Comparison of ENCODE assay signal across 18 cellular contexts in the genomic region with DNA sequence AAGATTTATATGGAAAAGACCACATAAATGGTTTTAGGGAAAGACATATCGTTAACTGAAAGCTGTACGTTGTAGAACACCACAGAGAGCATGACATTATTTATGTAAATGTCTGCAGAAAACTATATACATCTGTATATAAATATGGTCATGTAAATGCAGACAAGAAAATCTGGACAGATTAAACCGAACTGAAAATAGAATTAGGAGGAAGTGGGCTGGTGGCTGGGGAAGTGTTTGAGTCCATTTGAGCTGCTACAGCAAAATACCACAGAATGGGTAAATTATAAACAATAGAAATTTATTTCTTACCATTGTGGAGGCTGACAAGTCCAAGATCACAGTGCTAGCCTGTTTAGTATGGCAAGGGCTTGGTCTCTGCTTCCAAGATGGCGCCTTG.
"Had no signal": no experiment of that assay in that cellular context is flagged by ENCODE, and none has a peak within 500 bp of the region (broad histone marks: within the 10 kb centered on the region; RNA-seq: fewer than 3 reads in every experiment).

No MANE protein-coding gene starts in this region.

- H3K27me3 ChIP-seq: colonic mucosa, left lung, thyroid gland had no signal

- H3K4me1 ChIP-seq: colonic mucosa, left lung, thyroid gland had no signal

- H3K4me3 Mint-ChIP-seq: activated CD4-positive, alpha-beta T cell treated with anti-CD3 and anti-CD28 coated beads, Interleukin-2, amount 10 ng/mL, durations not matched to agents 7 days and 5 days; activated naive CD4-positive, alpha-beta T cell treated with anti-CD3 and anti-CD28 coated beads for 36 hours; activated T-helper 17 cell treated with anti-CD3 and anti-CD28 coated beads, Interleukin-2, amount 50 U/mL, for 72 hours had no signal

- H3K4me3 ChIP-seq: colonic mucosa, heart right ventricle, left lung, thyroid gland had no signal

- H3K36me3 ChIP-seq: colonic mucosa, heart right ventricle, left lung, thyroid gland had no signal

- H3K9me3 ChIP-seq: colonic mucosa, heart right ventricle, left lung, thyroid gland had no signal

- DNase-seq: activated CD4-positive, alpha-beta T cell treated with anti-CD3 and anti-CD28 coated beads, Interleukin-2, amount 10 ng/mL, durations not matched to agents 7 days and 5 days; activated CD4-positive, CD25-positive, alpha-beta regulatory T cell; activated naive CD4-positive, alpha-beta T cell treated with anti-CD3 and anti-CD28 coated beads for 36 hours; activated T-cell treated with anti-CD3 and anti-CD28 coated beads for 4 hours; caudate nucleus; colonic mucosa; effector CD4-positive, alpha-beta T cell; foreskin melanocyte; heart right ventricle; left lung; mesenchymal stem cell; stimulated activated CD4-positive, alpha-beta T cell treated with anti-CD3 and anti-CD28 coated beads, Interleukin-4, amount 100 ng/mL, for 24 hours; thyroid gland had no signal

- FAIRE-seq: endothelial cell of umbilical vein, keratinocyte, TTC549, urothelium cell line had no signal

- H3K27ac ChIP-seq: colonic mucosa, heart right ventricle, left lung, thyroid gland had no signal

- H3K4me1 Mint-ChIP-seq: activated T-helper 17 cell treated with anti-CD3 and anti-CD28 coated beads, Interleukin-2, amount 50 U/mL, for 72 hours had no signal

- ATAC-seq: activated T-helper 17 cell treated with anti-CD3 and anti-CD28 coated beads, Interleukin-2, amount 50 U/mL, for 72 hours; heart right ventricle; left lung had no signal

- H3K27ac Mint-ChIP-seq: activated CD4-positive, alpha-beta T cell treated with anti-CD3 and anti-CD28 coated beads, Interleukin-2, amount 10 ng/mL, durations not matched to agents 7 days and 5 days; activated naive CD4-positive, alpha-beta T cell treated with anti-CD3 and anti-CD28 coated beads for 36 hours; activated T-helper 17 cell treated with anti-CD3 and anti-CD28 coated beads, Interleukin-2, amount 50 U/mL, for 72 hours had no signal
